25 cellular contexts compared by ENCODE assay signal in genomic region chr10:78261291-78261690, GRCh38.
A peak's percentile ranks its signal among the peaks of the same experiment; 100 is the strongest.
DNase-seq lines count a peak whose midpoint lies in the region; ATAC-seq and TF ChIP-seq lines count a peak whose summit lies in the region.
"Had no signal": no experiment of that assay in that cellular context is flagged by ENCODE, and none has a peak within 500 bp of the region (broad histone marks: within the 10 kb centered on the region; RNA-seq: fewer than 3 reads in every experiment).

No MANE protein-coding gene starts in this region.

- no peaks in the 10 kb centered on the region for H3K9me3 ChIP-seq in GM23248 (ENCODE audit: low read depth)
- no peaks in the 10 kb centered on the region for H3K9me3 ChIP-seq in neuronal stem cell (replicated peaks in 1 of 2; ENCODE audit: control insufficient read depth in 2 of 2, insufficient read depth in 1 of 2, low read depth in 1 of 2, low read length in 2 of 2)
- H3K9me3 ChIP-seq in thyroid gland: no peaks in the 10 kb centered on the region
- H3K9me3 ChIP-seq in T-helper 17 cell (ENCODE audit: control insufficient read depth, low read length, poor library complexity, severe bottlenecking): no peaks in the 10 kb centered on the region
- no peaks in the 10 kb centered on the region for H3K9me3 ChIP-seq in gastrocnemius medialis

- no peak overlapping the region for H2BK5ac ChIP-seq in neuronal stem cell (ENCODE audit: low read length)

- H3K36me3 ChIP-seq in GM23248 (ENCODE audit: low read depth): no peaks in the 10 kb centered on the region
- H3K36me3 ChIP-seq in neuronal stem cell (replicated peaks in 1 of 2; ENCODE audit: control insufficient read depth in 2 of 2, insufficient read depth in 2 of 2, low read length in 2 of 2): no peaks in the 10 kb centered on the region
- no peaks in the 10 kb centered on the region for H3K36me3 ChIP-seq in thyroid gland
- no peaks in the 10 kb centered on the region for H3K36me3 ChIP-seq in gastrocnemius medialis
- H3K36me3 ChIP-seq: BLaER1 treated with 17β-estradiol and CSF1 and Interleukin-3, amounts not matched to agents 10 nM and 100 nM had no signal

- TF ChIP-seq CTCF in thyroid gland (IDR thresholded peaks at IDR 0.05) (no peak), gastrocnemius medialis (IDR thresholded peaks at IDR 0.05 in 4 of 5, conservative IDR thresholded peaks at IDR 0.05 in 1 of 5) (no peak)

- no peak for ATAC-seq in HG02610 (IDR thresholded peaks at IDR 0.05; ENCODE audit: unreplicated experiment)
- ATAC-seq in T-helper 17 cell: no peak
- ATAC-seq in gastrocnemius medialis: no peak
- ATAC-seq: GM12878 had no signal

- H3K27me3 ChIP-seq in GM23248 (replicated peaks; ENCODE audit: insufficient read depth) (no peaks in the 10 kb centered on the region), neuronal stem cell (ENCODE audit: control insufficient read depth in 3 of 3, insufficient read depth in 3 of 3, low read depth in 1 of 3, low read length in 3 of 3) (peaks cover 0 to 21% (median 0%) of the 10 kb centered on the region in 3 experiments), thyroid gland (no peaks in the 10 kb centered on the region), gastrocnemius medialis (no peaks in the 10 kb centered on the region)
- H3K27me3 ChIP-seq: BLaER1 treated with 17β-estradiol and CSF1 and Interleukin-3, amounts not matched to agents 10 nM and 100 nM had no signal

- peak overlapping the region; percentile 24 for H2BK15ac ChIP-seq in neuronal stem cell (ENCODE audit: low read length)

- H2BK120ac ChIP-seq in neuronal stem cell (ENCODE audit: low read depth, low read length): no peak overlapping the region

- peaks cover 6% of the 10 kb centered on the region for H3K36me3 Mint-ChIP-seq in T-helper 17 cell (ENCODE audit: low read depth)
- H3K36me3 Mint-ChIP-seq: CD4-positive, alpha-beta memory T cell had no signal

- H3K27ac Mint-ChIP-seq in T-helper 17 cell: no peak overlapping the region

- no peak overlapping the region for H3K4me2 ChIP-seq in GM23248 (ENCODE audit: unreplicated experiment)
- H3K4me2 ChIP-seq in neuronal stem cell (ENCODE audit: insufficient read depth, low read length, poor library complexity, severe bottlenecking): no peak overlapping the region
- H3K4me2 ChIP-seq: BLaER1 treated with 17β-estradiol and CSF1 and Interleukin-3, amounts not matched to agents 10 nM and 100 nM had no signal

- no peak overlapping the region for H4K8ac ChIP-seq in neuronal stem cell (ENCODE audit: low read depth, low read length)

- H3F3A ChIP-seq in GM23248 (ENCODE audit: insufficient read depth): peaks cover 15% of the 10 kb centered on the region

- no peak overlapping the region for H2BK12ac ChIP-seq in neuronal stem cell (ENCODE audit: low read length)

- WGBS in GM23248 (ENCODE audit: low coverage in 1 of 2, low lambda C conversion rate in 2 of 2, missing lambda C conversion rate in 2 of 2), 2 experiments: 95 to 100% methylated on average over 4 of the region's 4 CpGs
- WGBS in neuronal stem cell (ENCODE audit: extremely low coverage in 2 of 2, insufficient read length in 2 of 2, insufficient replicate concordance in 1 of 2), 2 donors: no CpG with 5 or more reads among the region's 4 CpGs
- 27 to 49% methylated on average over 4 of the region's 4 CpGs for WGBS in thyroid gland, 2 donors

- H3K14ac ChIP-seq in neuronal stem cell (ENCODE audit: low read length): no peak overlapping the region

- H3K27ac ChIP-seq in GM23248: 0 out of 2 replicates have a peak overlapping the region, but pooled peaks have one; percentile 10
- no peak overlapping the region for H3K27ac ChIP-seq in neuronal stem cell (replicated peaks; ENCODE audit: low read length)
- peak overlapping the region in 1 of 3 donors; percentile 52 for H3K27ac ChIP-seq in thyroid gland
- H3K27ac ChIP-seq in gastrocnemius medialis: no peak overlapping the region
- H3K27ac ChIP-seq: BLaER1 treated with 17β-estradiol and CSF1 and Interleukin-3, amounts not matched to agents 10 nM and 100 nM; SK-N-MC had no signal

- H3K79me2 ChIP-seq in GM23248 (ENCODE audit: insufficient read depth): no peaks in the 10 kb centered on the region

- no peak overlapping the region for H3K23ac ChIP-seq in neuronal stem cell (ENCODE audit: low read depth, low read length, poor library complexity)

- no peak overlapping the region for H4K91ac ChIP-seq in neuronal stem cell (ENCODE audit: low read depth, low read length, poor library complexity)

- peaks cover 32% of the 10 kb centered on the region for H3K27me3 Mint-ChIP-seq in T-helper 17 cell

- TF ChIP-seq POLR2A in thyroid gland (IDR thresholded peaks at IDR 0.05) (no peak), gastrocnemius medialis (IDR thresholded peaks at IDR 0.05) (no peak)

- in situ Hi-C loops in GM23248 (cut with MboI): no loop called here
- in situ Hi-C loops in gastrocnemius medialis (cut with MboI; ENCODE audit: low sequenced_read_pairs in 4 of 4): no loop called here

- H3K4me1 Mint-ChIP-seq in T-helper 17 cell: peaks cover 5% of the 10 kb centered on the region
- H3K4me1 Mint-ChIP-seq: CD4-positive, alpha-beta memory T cell had no signal

- no peak overlapping the region for H3K4me3 ChIP-seq in GM23248
- no peak overlapping the region for H3K4me3 ChIP-seq in neuronal stem cell (ENCODE audit: low read length in 2 of 2)
- no peak overlapping the region for H3K4me3 ChIP-seq in thyroid gland (replicated peaks in 1 of 3)
- H3K4me3 ChIP-seq in gastrocnemius medialis: no peak overlapping the region
- H3K4me3 ChIP-seq: BLaER1 treated with 17β-estradiol and CSF1 and Interleukin-3, amounts not matched to agents 10 nM and 100 nM; GM12878; SK-N-MC had no signal

- H3K4ac ChIP-seq in neuronal stem cell (ENCODE audit: low read length): no peak overlapping the region

- intact Hi-C loops in thyroid gland (cut with DNase I): no loop called here
- intact Hi-C loops in gastrocnemius medialis (cut with DNase I; ENCODE audit: low total_unique reads): no loop called here

- no peaks in the 10 kb centered on the region for H3K79me1 ChIP-seq in neuronal stem cell (ENCODE audit: low read depth, low read length)

- H3K9me2 ChIP-seq in GM23248 (ENCODE audit: insufficient read depth): no peaks in the 10 kb centered on the region

- DNase-seq in GM23248 (no peak), M059J (ENCODE audit: low read depth) (peak; percentile 14), neuronal stem cell (ENCODE audit: low spot score) (no peak), thyroid gland (peak; percentile 53 to 75), T-helper 17 cell (no peak), gastrocnemius medialis (no peak)
- DNase-seq: AML-193; CD4-positive, alpha-beta memory T cell; COR-L47; EL; GDM1; H7; NCI-H1092; NCI-H1417 treated with DMSO at 0.1 percent for 48 hours; NCI-H187; NCI-H2081 treated with DMSO at 0.1 percent for 48 hours; NCI-H2171; NCI-H226; NCI-H510A; NCI-H69; SIG-M5 had no signal

- H2AFZ ChIP-seq in GM23248 (no peak overlapping the region), neuronal stem cell (ENCODE audit: low read length) (no peak overlapping the region)

- H3K18ac ChIP-seq in neuronal stem cell (ENCODE audit: low read length): no peak overlapping the region

- no peak overlapping the region for H3K4me3 Mint-ChIP-seq in T-helper 17 cell
- H3K4me3 Mint-ChIP-seq: CD4-positive, alpha-beta memory T cell had no signal

- H4K20me1 ChIP-seq in GM23248 (ENCODE audit: insufficient read depth): no peaks in the 10 kb centered on the region
- H4K20me1 ChIP-seq: BLaER1 treated with 17β-estradiol and CSF1 and Interleukin-3, amounts not matched to agents 10 nM and 100 nM had no signal

- peak overlapping the region; percentile 49 for H2AK5ac ChIP-seq in neuronal stem cell (ENCODE audit: low read depth, low read length)

- H3K9ac ChIP-seq in GM23248 (no peak overlapping the region), neuronal stem cell (ENCODE audit: low read depth, low read length, poor library complexity) (no peak overlapping the region)
- H3K9ac ChIP-seq: BLaER1 treated with 17β-estradiol and CSF1 and Interleukin-3, amounts not matched to agents 10 nM and 100 nM had no signal

- H3K4me1 ChIP-seq in GM23248 (ENCODE audit: insufficient read depth): peaks cover 39% of the 10 kb centered on the region
- peaks cover 1 to 2% of the 10 kb centered on the region in 2 donors for H3K4me1 ChIP-seq in neuronal stem cell (ENCODE audit: control insufficient read depth in 2 of 2, insufficient read depth in 1 of 2, low read depth in 1 of 2, low read length in 2 of 2)
- peaks cover 24 to 55% of the 10 kb centered on the region in 2 donors for H3K4me1 ChIP-seq in thyroid gland
- H3K4me1 ChIP-seq in gastrocnemius medialis: peaks cover 0 to 16% of the 10 kb centered on the region in 2 donors

Comparison
In these comparisons a context has a peak if more than half of its experiments do, and no peak if none do; other contexts are left out.
1. DNase-seq: peak in M059J (single experiment) and thyroid gland (2 of 2); none in GM23248 (single experiment), neuronal stem cell (single experiment), T-helper 17 cell (0 of 3) and gastrocnemius medialis (0 of 2).